1 cellular context compared by ENCODE assay signal in the genomic region with DNA sequence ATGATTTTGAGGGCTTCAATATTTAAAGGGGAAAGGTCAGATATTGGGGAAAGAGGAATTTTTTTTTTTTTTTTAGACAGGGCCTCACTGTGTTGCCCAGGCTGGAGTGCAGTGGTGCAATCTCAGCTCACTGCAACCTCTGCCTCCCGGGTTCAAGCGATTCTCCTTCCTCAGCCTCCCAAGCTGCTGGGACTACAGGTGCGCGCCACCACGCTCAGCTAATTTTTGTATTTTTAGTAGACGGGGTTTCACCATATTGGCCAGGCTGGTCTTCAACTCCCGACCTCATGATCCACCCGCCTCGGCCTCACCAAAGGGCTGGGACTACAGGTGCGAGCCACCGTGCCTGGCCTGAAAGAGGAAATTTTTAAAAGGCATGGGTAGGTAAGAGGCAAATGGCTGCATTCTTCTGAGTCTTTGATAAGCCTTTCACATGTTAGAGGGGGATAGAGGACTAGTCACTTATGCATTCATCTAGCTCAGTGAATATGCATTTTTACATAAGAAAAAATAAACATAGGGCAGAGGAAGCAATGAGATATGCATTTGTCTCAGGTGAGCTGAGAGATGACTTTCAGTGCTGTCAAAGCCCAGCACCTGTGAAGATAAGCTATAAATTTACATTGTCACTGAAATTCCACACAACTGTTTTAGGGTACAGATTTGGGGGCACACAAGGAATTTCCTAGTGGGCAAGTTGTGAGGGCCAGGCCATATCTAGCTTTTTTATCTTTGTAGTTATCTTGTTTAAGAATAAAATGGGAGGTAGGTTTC.
TF ChIP-seq lines count a peak whose summit lies in the region.

No MANE protein-coding gene starts in this region.

TF ChIP-seq in endothelial cell of umbilical vein, 7 proteins besides CTCF, POLR2A, EP300 and RAD21:
- TF ChIP-seq MYC (IDR thresholded peaks at IDR 0.05; ENCODE audit: low read depth, low read length) (no peak), JUN (IDR thresholded peaks at IDR 0.05; ENCODE audit: borderline replicate concordance, insufficient read depth, insufficient read length, low read depth) (no peak), FOS (IDR thresholded peaks at IDR 0.05; ENCODE audit: borderline replicate concordance, insufficient read depth, low read length) (no peak), GATA2 (IDR thresholded peaks at IDR 0.05; ENCODE audit: insufficient read depth, insufficient read length, low read depth, low read length) (no peak), POLR2AphosphoS5 (IDR thresholded peaks at IDR 0.05; ENCODE audit: insufficient read depth, low read depth, low read length) (no peak), MAX (IDR thresholded peaks at IDR 0.05; ENCODE audit: insufficient read depth, insufficient read length) (no peak), EZH2 (IDR thresholded peaks at IDR 0.05; ENCODE audit: borderline replicate concordance, low read depth, low read length, severe bottlenecking) (no peak)
